In genomic region chr7:29807179-29807841, GRCh38 we compare ENCODE assay signal across 12 cellular contexts. TPM values are rescaled to one million over a fixed set of nuclear protein-coding genes. Genes with fewer than 3 reads are reported as not detected.
DNase-seq lines count a peak whose midpoint lies in the region; ATAC-seq, FAIRE-seq and TF ChIP-seq lines count a peak whose summit lies in the region.
"Had no signal": no experiment of that assay in that cellular context is flagged by ENCODE, and none has a peak within 500 bp of the region (broad histone marks: within the 10 kb centered on the region; RNA-seq: fewer than 3 reads in every experiment).

No MANE protein-coding gene starts in this region.

- peak overlapping the region; percentile 53 for H3K27ac Mint-ChIP-seq in progenitor cell of endocrine pancreas

- H3K9me3 ChIP-seq in WERI-Rb-1 (ENCODE audit: severe bottlenecking) = no peaks in the 10 kb centered on the region

- H3K27me3 Mint-ChIP-seq in progenitor cell of endocrine pancreas = peaks cover 40% of the 10 kb centered on the region

- H3K9me3 Mint-ChIP-seq in progenitor cell of endocrine pancreas (ENCODE audit: low read depth) = no peaks in the 10 kb centered on the region

- no peak for TF ChIP-seq CTCF in WERI-Rb-1 (IDR thresholded peaks at IDR 0.05; ENCODE audit: low read depth, low read length)
- TF ChIP-seq CTCF in progenitor cell of endocrine pancreas (IDR thresholded peaks at IDR 0.05; ENCODE audit: unreplicated experiment) = peak; percentile 28

- H3K4me3 ChIP-seq in WERI-Rb-1 (ENCODE audit: low read depth, low read length) (peak overlapping the region; percentile 45), iPS-11a (ENCODE audit: low read depth, low read length) (peak overlapping the region; percentile 57)

- ATAC-seq in HG02610 (IDR thresholded peaks at IDR 0.05; ENCODE audit: unreplicated experiment) = no peak

- H3K36me3 Mint-ChIP-seq in progenitor cell of endocrine pancreas (ENCODE audit: insufficient read depth) = no peaks in the 10 kb centered on the region

- H3K36me3 ChIP-seq in WERI-Rb-1 = no peaks in the 10 kb centered on the region

- no peak overlapping the region for H3K27ac ChIP-seq in WERI-Rb-1

- no peak for FAIRE-seq in GM19239 (lab: Jason Lieb, UNC)
- FAIRE-seq: frontal cortex had no signal

- H3K27me3 ChIP-seq in WERI-Rb-1 (ENCODE audit: insufficient read depth, low read depth, severe bottlenecking) = peaks cover 31% of the 10 kb centered on the region

- DNase-seq in D341Med (ENCODE audit: low spot score) (peak; percentile 54), WERI-Rb-1 (no peak), progenitor cell of endocrine pancreas (ENCODE audit: low spot score, unreplicated experiment) (peak; percentile 27), CD1c-positive myeloid dendritic cell (ENCODE audit: extremely low spot score) (no peak), NCI-H82 treated with DMSO at 0.1 percent for 48 hours (lab: John Stamatoyannopoulos, UW; ENCODE audit: unreplicated experiment) (no peak), GM19239 (ENCODE audit: insufficient read length, low spot score) (no peak)
- DNase-seq: activated CD4-positive, alpha-beta T cell treated with anti-CD3 and anti-CD28 coated beads, Interleukin-2, amount 50 U/mL, for 1 hour; stimulated activated naive CD4-positive, alpha-beta T cell treated with Interleukin-2 at 50 U/mL for 16 hours had no signal

- H3K4me1 Mint-ChIP-seq in progenitor cell of endocrine pancreas (ENCODE audit: low read depth) = peaks cover 17% of the 10 kb centered on the region

- H3K4me3 Mint-ChIP-seq in progenitor cell of endocrine pancreas (ENCODE audit: low read depth) = peak overlapping the region; percentile 81

RNA-seq across cellular contexts. Expression of gene WIPF3, which starts 1.0 kb away (rescaled TPM):
- total RNA-seq in progenitor cell of endocrine pancreas = 8.9 and 9.5 TPM in 2 replicates
- total RNA-seq: HT1080 had no signal

Comparison
In these comparisons a context has a peak if more than half of its experiments do, and no peak if none do; other contexts are left out.
1. DNase-seq: peak in D341Med (single experiment) and progenitor cell of endocrine pancreas (single experiment); none in WERI-Rb-1 (single experiment), CD1c-positive myeloid dendritic cell (single experiment), NCI-H82 treated with DMSO at 0.1 percent for 48 hours (single experiment) and GM19239 (single experiment).